ENCODE assay signal across 9 cellular contexts in genomic region chr3:9862391-9863235, GRCh38. TPM values are rescaled to one million over a fixed set of nuclear protein-coding genes. Genes with fewer than 3 reads are reported as not detected.
A peak's percentile ranks its signal among the peaks of the same experiment; 100 is the strongest.
DNase-seq lines count a peak whose midpoint lies in the region; ATAC-seq, FAIRE-seq and TF ChIP-seq lines count a peak whose summit lies in the region.
"Had no signal": no experiment of that assay in that cellular context is flagged by ENCODE, and none has a peak within 500 bp of the region (broad histone marks: within the 10 kb centered on the region; RNA-seq: fewer than 3 reads in every experiment).

No MANE protein-coding gene starts in this region.

- H3K4me3 Mint-ChIP-seq in activated T-cell treated with anti-CD3 and anti-CD28 coated beads, Interleukin-2, amount 50 U/mL, for 72 hours = peak overlapping the region; percentile 25 to 56

- H3K14ac ChIP-seq in trophoblast cell (ENCODE audit: low read length) = peak overlapping the region; percentile 88

- peak overlapping the region; percentile 88 for H2BK12ac ChIP-seq in trophoblast cell (ENCODE audit: low read length)

- H2AFZ ChIP-seq in trophoblast cell (ENCODE audit: insufficient read depth, low read length, poor library complexity) = peak overlapping the region; percentile 88

- peak overlapping the region; percentile 62 for H3K4me2 ChIP-seq in trophoblast cell (ENCODE audit: low read length)

- H3K9me3 Mint-ChIP-seq in activated T-cell treated with anti-CD3 and anti-CD28 coated beads, Interleukin-2, amount 50 U/mL, for 72 hours = no peaks in the 10 kb centered on the region

- no peaks in the 10 kb centered on the region for H3K4me1 Mint-ChIP-seq in activated T-cell treated with anti-CD3 and anti-CD28 coated beads, Interleukin-2, amount 50 U/mL, for 72 hours (ENCODE audit: low read depth)

- H3K79me2 ChIP-seq in trophoblast cell (ENCODE audit: control insufficient read depth, insufficient read depth, low read length, poor library complexity) = peaks cover 2% of the 10 kb centered on the region

- no peak overlapping the region for H3K27ac Mint-ChIP-seq in activated T-cell treated with anti-CD3 and anti-CD28 coated beads, Interleukin-2, amount 50 U/mL, for 72 hours

- TF ChIP-seq CTCF in HEK293 (tag by site-specific recombination; IDR thresholded peaks at IDR 0.05) (no peak), cardiac muscle cell (IDR thresholded peaks at IDR 0.05; ENCODE audit: low read depth, low read length) (peak; percentile 59), D721Med (IDR thresholded peaks at IDR 0.05; ENCODE audit: insufficient read depth, missing control alignments) (no peak)

- H3K9ac ChIP-seq in trophoblast cell (ENCODE audit: low read length) = no peak overlapping the region

- no peak overlapping the region for H3K23ac ChIP-seq in trophoblast cell (ENCODE audit: low read length)

- H3K18ac ChIP-seq in trophoblast cell (ENCODE audit: low read length) = peak overlapping the region; percentile 72

- CTCF ChIA-PET in HEK293 (lab: Yijun Ruan, JAX) = no interaction called here

- no peak overlapping the region for H2BK5ac ChIP-seq in trophoblast cell (ENCODE audit: low read depth, low read length, poor library complexity)

- peak overlapping the region; percentile 24 for H3K4ac ChIP-seq in trophoblast cell (ENCODE audit: low read depth, low read length)

- peak overlapping the region; percentile 74 for H2BK120ac ChIP-seq in trophoblast cell (ENCODE audit: insufficient read depth, low read length, poor library complexity)

- H3K79me1 ChIP-seq in trophoblast cell (ENCODE audit: low read length) = peaks cover 11% of the 10 kb centered on the region

- peak; percentile 88 to 89 for ATAC-seq in activated T-cell treated with anti-CD3 and anti-CD28 coated beads, Interleukin-2, amount 50 U/mL, for 72 hours (replicated peaks in 1 of 2)

- no peak overlapping the region for H3K4me3 ChIP-seq in HEK293 (ENCODE audit: low read depth, low read length)
- no peak overlapping the region for H3K4me3 ChIP-seq in cardiac muscle cell
- no peak overlapping the region for H3K4me3 ChIP-seq in trophoblast cell (ENCODE audit: low read depth, low read length)
- H3K4me3 ChIP-seq: SJSA1 had no signal

- H3K4me1 ChIP-seq in HEK293 (ENCODE audit: control insufficient read depth, insufficient read depth, low read length) (peaks cover 7% of the 10 kb centered on the region; the same call in 1 of the 2 replicates), cardiac muscle cell (ENCODE audit: low read depth) (peaks cover 20% of the 10 kb centered on the region), trophoblast cell (ENCODE audit: control insufficient read depth in 1 of 2, insufficient read depth in 2 of 2, low read length in 2 of 2) (peaks cover 7 to 11% of the 10 kb centered on the region in 2 experiments)
- H3K4me1 ChIP-seq: SJSA1 had no signal

- no peak for FAIRE-seq in D721Med (lab: Jason Lieb, UNC)

- peak; percentile 40 to 51 for DNase-seq in activated T-cell treated with anti-CD3 and anti-CD28 coated beads, Interleukin-2, amount 50 U/mL, for 72 hours
- peak; percentile 78 to 82 for DNase-seq in cardiac muscle cell (ENCODE audit: low read depth in 1 of 2, low spot score in 1 of 2)
- DNase-seq in trophoblast cell = peak; percentile 48 to 65
- no peak for DNase-seq in pons (ENCODE audit: low spot score)
- no peak for DNase-seq in caudate nucleus (lab: John Stamatoyannopoulos, UW)
- no peak for DNase-seq in AML-193 (lab: John Stamatoyannopoulos, UW)
- no peak for DNase-seq in D721Med (ENCODE audit: insufficient read length, low spot score)

- no peaks in the 10 kb centered on the region for H3K36me3 Mint-ChIP-seq in activated T-cell treated with anti-CD3 and anti-CD28 coated beads, Interleukin-2, amount 50 U/mL, for 72 hours (ENCODE audit: insufficient read depth in 2 of 2)

- peak overlapping the region; percentile 4 for H2AK5ac ChIP-seq in trophoblast cell (ENCODE audit: low read length)

- no peaks in the 10 kb centered on the region for H3K36me3 ChIP-seq in HEK293 (ENCODE audit: control insufficient read depth in 2 of 2, insufficient read depth in 1 of 2, low read length in 2 of 2)
- H3K36me3 ChIP-seq in cardiac muscle cell = no peaks in the 10 kb centered on the region
- no peaks in the 10 kb centered on the region for H3K36me3 ChIP-seq in trophoblast cell (ENCODE audit: control insufficient read depth in 1 of 2, insufficient read depth in 2 of 2, low read length in 2 of 2)
- H3K36me3 ChIP-seq: SJSA1 had no signal

- H3K9me3 ChIP-seq in HEK293 (ENCODE audit: control insufficient read depth, insufficient read depth, low read depth, low read length) = no peaks in the 10 kb centered on the region
- H3K9me3 ChIP-seq in cardiac muscle cell (ENCODE audit: low read depth) = no peaks in the 10 kb centered on the region
- H3K9me3 ChIP-seq in trophoblast cell (ENCODE audit: insufficient read depth, low read depth, low read length) = peaks cover 1% of the 10 kb centered on the region
- H3K9me3 ChIP-seq: SJSA1 had no signal

- peak overlapping the region; percentile 86 for H4K8ac ChIP-seq in trophoblast cell (ENCODE audit: low read depth, low read length)

- no peaks in the 10 kb centered on the region for H3K27me3 Mint-ChIP-seq in activated T-cell treated with anti-CD3 and anti-CD28 coated beads, Interleukin-2, amount 50 U/mL, for 72 hours (ENCODE audit: low read depth)

- POLR2A ChIA-PET in HEK293 (lab: Yijun Ruan, JAX) = no interaction called here

- WGBS in trophoblast cell (ENCODE audit: extremely low coverage, insufficient coverage, insufficient read length) = no CpG with 5 or more reads among the region's 52 CpGs

- peak overlapping the region; percentile 74 for H4K12ac ChIP-seq in trophoblast cell (ENCODE audit: low read depth, low read length)

- peak overlapping the region; percentile 77 for H4K91ac ChIP-seq in trophoblast cell (ENCODE audit: low read depth, low read length)

- H3K27ac ChIP-seq in HEK293 (ENCODE audit: extremely low read depth, low read depth, low read length) = no peak overlapping the region
- H3K27ac ChIP-seq in cardiac muscle cell = peak overlapping the region; percentile 7
- no peak overlapping the region for H3K27ac ChIP-seq in trophoblast cell (ENCODE audit: low read depth, low read length)
- H3K27ac ChIP-seq in caudate nucleus (ENCODE audit: low read depth, low read length) = no peak overlapping the region
- H3K27ac ChIP-seq: SJSA1 had no signal

- H3K27me3 ChIP-seq in cardiac muscle cell (no peaks in the 10 kb centered on the region), trophoblast cell (ENCODE audit: insufficient read depth, low read length) (no peaks in the 10 kb centered on the region)
- H3K27me3 ChIP-seq: SJSA1 had no signal

TF ChIP-seq in HEK293, 187 proteins besides CTCF, POLR2A, EP300 and RAD21:
- TF ChIP-seq KLF1 (tag by site-specific recombination; IDR thresholded peaks at IDR 0.05) (0 out of 2 replicates have a peak, but pooled peaks have one; percentile 15), ZBTB8A (tag by site-specific recombination; IDR thresholded peaks at IDR 0.05) (peak; percentile 65), GLIS1 (tag by site-specific recombination; IDR thresholded peaks at IDR 0.05) (0 out of 2 replicates have a peak, but pooled peaks have one; percentile 31), ZNF114 (tag by site-specific recombination; IDR thresholded peaks at IDR 0.05) (no peak), ZNF175 (tag by site-specific recombination; IDR thresholded peaks at IDR 0.05) (no peak), ZNF548 (tag by site-specific recombination; IDR thresholded peaks at IDR 0.05) (no peak), ZNF324 (tag by site-specific recombination; IDR thresholded peaks at IDR 0.05) (no peak), ZNF214 (tag by site-specific recombination; IDR thresholded peaks at IDR 0.05; ENCODE audit: borderline replicate concordance) (no peak), ZNF146 (tag by site-specific recombination; IDR thresholded peaks at IDR 0.05) (no peak), ZNF416 (tag by site-specific recombination; IDR thresholded peaks at IDR 0.05) (no peak), ZIC2 (tag by site-specific recombination; IDR thresholded peaks at IDR 0.05) (peak; percentile 36; the same call in 1 of the 2 replicates), SALL2 (tag by site-specific recombination; IDR thresholded peaks at IDR 0.05; ENCODE audit: borderline replicate concordance) (no peak)

RNA-seq across cellular contexts. Expression of gene CIDEC, which starts 17.4 kb away (rescaled TPM):
- under 1 TPM in 1 of 2 donors, not detected in 1; 0.65 TPM for total RNA-seq in activated T-cell treated with anti-CD3 and anti-CD28 coated beads, Interleukin-2, amount 50 U/mL, for 72 hours
- total RNA-seq in cardiac muscle cell = not detected in 2 replicates
- polyA plus RNA-seq in cardiac muscle cell = 0.37 TPM in 1 of 2 replicates, not detected in the other
- polyA plus RNA-seq in trophoblast cell (2013) = 0.11 TPM in 2 replicates
- total RNA-seq: SJSA1 had no signal

RNA-seq across cellular contexts. Expression of gene RPUSD3, which starts 18.8 kb away (rescaled TPM):
- total RNA-seq in activated T-cell treated with anti-CD3 and anti-CD28 coated beads, Interleukin-2, amount 50 U/mL, for 72 hours = 10 to 100 TPM; 40.1 to 53.7 TPM
- total RNA-seq in cardiac muscle cell = 56.9 and 78.1 TPM in 2 replicates
- 122 and 124 TPM in 2 replicates for polyA plus RNA-seq in cardiac muscle cell
- polyA plus RNA-seq in trophoblast cell (2013) = 40.2 and 42.5 TPM in 2 replicates

RNA-seq across cellular contexts. Expression of gene JAGN1, which starts 27.8 kb away (rescaled TPM):
- total RNA-seq in activated T-cell treated with anti-CD3 and anti-CD28 coated beads, Interleukin-2, amount 50 U/mL, for 72 hours = 10 to 100 TPM; 34.6 to 39.4 TPM
- 42.0 and 58.0 TPM in 2 replicates for total RNA-seq in cardiac muscle cell
- 50.6 TPM in 2 replicates for polyA plus RNA-seq in cardiac muscle cell
- 19.5 and 20.3 TPM in 2 replicates for polyA plus RNA-seq in trophoblast cell (2013)

RNA-seq across cellular contexts. Expression of gene IL17RE, which starts 40.0 kb away (rescaled TPM):
- total RNA-seq in activated T-cell treated with anti-CD3 and anti-CD28 coated beads, Interleukin-2, amount 50 U/mL, for 72 hours = 1 to 10 TPM in 1 of 2 donors, under 1 TPM in 1; 0.94 to 5.5 TPM
- 1.3 and 3.7 TPM in 2 replicates for total RNA-seq in cardiac muscle cell
- 0.89 and 1.2 TPM in 2 replicates for polyA plus RNA-seq in cardiac muscle cell
- polyA plus RNA-seq in trophoblast cell (2013) = 5.2 and 5.9 TPM in 2 replicates

RNA-seq across cellular contexts. Expression of gene TTLL3, which starts 52.6 kb away (rescaled TPM):
- total RNA-seq in activated T-cell treated with anti-CD3 and anti-CD28 coated beads, Interleukin-2, amount 50 U/mL, for 72 hours = 10 to 100 TPM; 63.6 to 75.5 TPM
- 20.1 and 59.6 TPM in 2 replicates for total RNA-seq in cardiac muscle cell
- 29.4 and 38.8 TPM in 2 replicates for polyA plus RNA-seq in cardiac muscle cell
- 11.9 and 12.1 TPM in 2 replicates for polyA plus RNA-seq in trophoblast cell (2013)

Comparison
In these comparisons a context has a peak if more than half of its experiments do, and no peak if none do; other contexts are left out.
1. DNase-seq: peak in activated T-cell treated with anti-CD3 and anti-CD28 coated beads, Interleukin-2, amount 50 U/mL, for 72 hours (2 of 2), cardiac muscle cell (2 of 2) and trophoblast cell (2 of 2); none in pons (single experiment), caudate nucleus (0 of 61), AML-193 (0 of 2) and D721Med (single experiment).